Comparison of ENCODE assay signal across 1 cellular context in genomic region chr1:229251185-229251584, GRCh38.
TF ChIP-seq lines count a peak whose summit lies in the region.

No MANE protein-coding gene starts in this region.

TF ChIP-seq in SK-N-SH, 30 proteins besides CTCF, POLR2A, EP300 and RAD21 (continued from another document):
- no peak for TF ChIP-seq SMC3 (IDR thresholded peaks at IDR 0.05; ENCODE audit: low read depth, low read length)
- no peak for TF ChIP-seq RFX5 (IDR thresholded peaks at IDR 0.05; ENCODE audit: low read length)
- no peak for TF ChIP-seq RXRA (IDR thresholded peaks at IDR 0.05; ENCODE audit: borderline replicate concordance, low read depth)
- no peak for TF ChIP-seq FOXJ3 (CRISPR knock-in tag; IDR thresholded peaks at IDR 0.05)
- no peak for TF ChIP-seq TCF12 (IDR thresholded peaks at IDR 0.05)
- TF ChIP-seq YY1 (IDR thresholded peaks at IDR 0.05; ENCODE audit: low read depth), result no peak
- no peak for TF ChIP-seq SIN3A (IDR thresholded peaks at IDR 0.05; ENCODE audit: borderline replicate concordance, low read depth, low read length)
- no peak for TF ChIP-seq NRF1 (IDR thresholded peaks at IDR 0.05; ENCODE audit: low read depth, low read length)
- TF ChIP-seq EZH2phosphoT487 (IDR thresholded peaks at IDR 0.05; ENCODE audit: borderline replicate concordance, low read depth), result no peak
- TF ChIP-seq FOSL2 (IDR thresholded peaks at IDR 0.05; ENCODE audit: borderline replicate concordance, low read depth), result no peak
- TF ChIP-seq, protein P1, sequence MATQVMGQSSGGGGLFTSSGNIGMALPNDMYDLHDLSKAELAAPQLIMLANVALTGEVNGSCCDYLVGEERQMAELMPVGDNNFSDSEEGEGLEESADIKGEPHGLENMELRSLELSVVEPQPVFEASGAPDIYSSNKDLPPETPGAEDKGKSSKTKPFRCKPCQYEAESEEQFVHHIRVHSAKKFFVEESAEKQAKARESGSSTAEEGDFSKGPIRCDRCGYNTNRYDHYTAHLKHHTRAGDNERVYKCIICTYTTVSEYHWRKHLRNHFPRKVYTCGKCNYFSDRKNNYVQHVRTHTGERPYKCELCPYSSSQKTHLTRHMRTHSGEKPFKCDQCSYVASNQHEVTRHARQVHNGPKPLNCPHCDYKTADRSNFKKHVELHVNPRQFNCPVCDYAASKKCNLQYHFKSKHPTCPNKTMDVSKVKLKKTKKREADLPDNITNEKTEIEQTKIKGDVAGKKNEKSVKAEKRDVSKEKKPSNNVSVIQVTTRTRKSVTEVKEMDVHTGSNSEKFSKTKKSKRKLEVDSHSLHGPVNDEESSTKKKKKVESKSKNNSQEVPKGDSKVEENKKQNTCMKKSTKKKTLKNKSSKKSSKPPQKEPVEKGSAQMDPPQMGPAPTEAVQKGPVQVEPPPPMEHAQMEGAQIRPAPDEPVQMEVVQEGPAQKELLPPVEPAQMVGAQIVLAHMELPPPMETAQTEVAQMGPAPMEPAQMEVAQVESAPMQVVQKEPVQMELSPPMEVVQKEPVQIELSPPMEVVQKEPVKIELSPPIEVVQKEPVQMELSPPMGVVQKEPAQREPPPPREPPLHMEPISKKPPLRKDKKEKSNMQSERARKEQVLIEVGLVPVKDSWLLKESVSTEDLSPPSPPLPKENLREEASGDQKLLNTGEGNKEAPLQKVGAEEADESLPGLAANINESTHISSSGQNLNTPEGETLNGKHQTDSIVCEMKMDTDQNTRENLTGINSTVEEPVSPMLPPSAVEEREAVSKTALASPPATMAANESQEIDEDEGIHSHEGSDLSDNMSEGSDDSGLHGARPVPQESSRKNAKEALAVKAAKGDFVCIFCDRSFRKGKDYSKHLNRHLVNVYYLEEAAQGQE (IDR thresholded peaks at IDR 0.05; ENCODE audit: low read depth, low read length), result no peak
- no peak for TF ChIP-seq CHD2 (IDR thresholded peaks at IDR 0.05; ENCODE audit: low read length, partially characterized antibody)
- no peak for TF ChIP-seq TAF1 (IDR thresholded peaks at IDR 0.05; ENCODE audit: borderline replicate concordance, low read depth, low read length)
- no peak for TF ChIP-seq PBX3 (IDR thresholded peaks at IDR 0.05)
- no peak for TF ChIP-seq IRF3 (IDR thresholded peaks at IDR 0.05; ENCODE audit: low read depth, low read length)
- no peak for TF ChIP-seq GATA2 (CRISPR knock-in tag; IDR thresholded peaks at IDR 0.05)
- TF ChIP-seq, protein P2, sequence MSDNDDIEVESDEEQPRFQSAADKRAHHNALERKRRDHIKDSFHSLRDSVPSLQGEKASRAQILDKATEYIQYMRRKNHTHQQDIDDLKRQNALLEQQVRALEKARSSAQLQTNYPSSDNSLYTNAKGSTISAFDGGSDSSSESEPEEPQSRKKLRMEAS (IDR thresholded peaks at IDR 0.05; ENCODE audit: low read depth), result no peak
- TF ChIP-seq, protein P3, sequence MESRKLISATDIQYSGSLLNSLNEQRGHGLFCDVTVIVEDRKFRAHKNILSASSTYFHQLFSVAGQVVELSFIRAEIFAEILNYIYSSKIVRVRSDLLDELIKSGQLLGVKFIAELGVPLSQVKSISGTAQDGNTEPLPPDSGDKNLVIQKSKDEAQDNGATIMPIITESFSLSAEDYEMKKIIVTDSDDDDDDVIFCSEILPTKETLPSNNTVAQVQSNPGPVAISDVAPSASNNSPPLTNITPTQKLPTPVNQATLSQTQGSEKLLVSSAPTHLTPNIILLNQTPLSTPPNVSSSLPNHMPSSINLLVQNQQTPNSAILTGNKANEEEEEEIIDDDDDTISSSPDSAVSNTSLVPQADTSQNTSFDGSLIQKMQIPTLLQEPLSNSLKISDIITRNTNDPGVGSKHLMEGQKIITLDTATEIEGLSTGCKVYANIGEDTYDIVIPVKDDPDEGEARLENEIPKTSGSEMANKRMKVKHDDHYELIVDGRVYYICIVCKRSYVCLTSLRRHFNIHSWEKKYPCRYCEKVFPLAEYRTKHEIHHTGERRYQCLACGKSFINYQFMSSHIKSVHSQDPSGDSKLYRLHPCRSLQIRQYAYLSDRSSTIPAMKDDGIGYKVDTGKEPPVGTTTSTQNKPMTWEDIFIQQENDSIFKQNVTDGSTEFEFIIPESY (IDR thresholded peaks at IDR 0.05; ENCODE audit: borderline replicate concordance, low read depth), result no peak
